In the genomic region with DNA sequence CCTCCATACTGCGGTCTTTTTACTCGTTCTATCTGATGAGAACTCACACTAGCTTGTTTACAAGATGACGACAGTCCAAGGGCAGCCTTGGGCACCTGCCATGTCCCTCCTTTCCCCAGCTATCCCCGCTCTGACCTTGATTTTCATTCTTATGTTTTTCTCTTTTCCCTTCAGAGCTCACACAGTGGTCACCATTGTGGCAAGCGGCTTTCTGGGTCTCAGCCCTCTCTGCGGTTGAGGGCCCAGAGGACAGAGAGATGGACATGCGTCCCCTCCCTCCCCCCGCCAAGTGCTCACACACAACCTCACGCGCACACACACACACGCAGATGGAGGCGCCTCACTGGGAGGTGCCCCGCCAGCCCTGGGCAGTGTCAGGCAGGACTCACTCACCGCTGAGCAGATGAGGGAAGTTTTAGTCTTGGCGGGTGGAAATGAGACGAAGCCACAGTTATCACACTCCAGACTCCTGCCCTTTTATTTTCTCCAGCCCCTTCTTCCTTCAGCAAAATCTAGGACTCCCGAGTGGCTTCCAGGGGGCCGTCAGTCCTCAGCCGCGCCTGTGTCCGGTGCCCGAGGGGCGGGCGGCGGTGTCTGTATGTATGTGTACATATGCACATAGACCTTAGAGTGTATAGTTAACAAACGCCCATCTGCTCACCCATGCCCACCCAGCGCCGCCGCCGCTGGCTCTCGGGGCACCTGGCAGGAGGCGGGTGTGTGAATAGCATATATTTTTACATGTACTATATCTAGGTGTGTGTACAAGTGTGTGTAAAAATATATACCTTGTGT, we compare ENCODE assay signal across 1 cellular context.
A peak's percentile ranks its signal among the peaks of the same experiment; 100 is the strongest.
TF ChIP-seq lines count a peak whose summit lies in the region.

No MANE protein-coding gene starts in this region.

TF ChIP-seq in HepG2, 621 proteins besides CTCF, POLR2A, EP300 and RAD21:
- TF ChIP-seq, protein P1, sequence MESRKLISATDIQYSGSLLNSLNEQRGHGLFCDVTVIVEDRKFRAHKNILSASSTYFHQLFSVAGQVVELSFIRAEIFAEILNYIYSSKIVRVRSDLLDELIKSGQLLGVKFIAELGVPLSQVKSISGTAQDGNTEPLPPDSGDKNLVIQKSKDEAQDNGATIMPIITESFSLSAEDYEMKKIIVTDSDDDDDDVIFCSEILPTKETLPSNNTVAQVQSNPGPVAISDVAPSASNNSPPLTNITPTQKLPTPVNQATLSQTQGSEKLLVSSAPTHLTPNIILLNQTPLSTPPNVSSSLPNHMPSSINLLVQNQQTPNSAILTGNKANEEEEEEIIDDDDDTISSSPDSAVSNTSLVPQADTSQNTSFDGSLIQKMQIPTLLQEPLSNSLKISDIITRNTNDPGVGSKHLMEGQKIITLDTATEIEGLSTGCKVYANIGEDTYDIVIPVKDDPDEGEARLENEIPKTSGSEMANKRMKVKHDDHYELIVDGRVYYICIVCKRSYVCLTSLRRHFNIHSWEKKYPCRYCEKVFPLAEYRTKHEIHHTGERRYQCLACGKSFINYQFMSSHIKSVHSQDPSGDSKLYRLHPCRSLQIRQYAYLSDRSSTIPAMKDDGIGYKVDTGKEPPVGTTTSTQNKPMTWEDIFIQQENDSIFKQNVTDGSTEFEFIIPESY (CRISPR knock-in tag; IDR thresholded peaks at IDR 0.05) = peak; percentile 50
- TF ChIP-seq MXI1 (IDR thresholded peaks at IDR 0.05; ENCODE audit: borderline replicate concordance, low read depth, low read length) (no peak), HNRNPL (IDR thresholded peaks at IDR 0.05; ENCODE audit: low read depth, low read length) (0 out of 2 replicates have a peak, but pooled peaks have one; percentile 2), AGO2 (optimal IDR thresholded peaks at IDR 0.05; ENCODE audit: low read depth, low read length) (peak; percentile 93), U2AF1 (optimal IDR thresholded peaks at IDR 0.05; ENCODE audit: low read depth, low read length) (peak; percentile 26), HNRNPLL (IDR thresholded peaks at IDR 0.05; ENCODE audit: low read depth, low read length, poor library complexity, severe bottlenecking) (peak; percentile 45), ZNF572 (CRISPR knock-in tag; IDR thresholded peaks at IDR 0.05) (no peak)
- TF ChIP-seq, protein P2, sequence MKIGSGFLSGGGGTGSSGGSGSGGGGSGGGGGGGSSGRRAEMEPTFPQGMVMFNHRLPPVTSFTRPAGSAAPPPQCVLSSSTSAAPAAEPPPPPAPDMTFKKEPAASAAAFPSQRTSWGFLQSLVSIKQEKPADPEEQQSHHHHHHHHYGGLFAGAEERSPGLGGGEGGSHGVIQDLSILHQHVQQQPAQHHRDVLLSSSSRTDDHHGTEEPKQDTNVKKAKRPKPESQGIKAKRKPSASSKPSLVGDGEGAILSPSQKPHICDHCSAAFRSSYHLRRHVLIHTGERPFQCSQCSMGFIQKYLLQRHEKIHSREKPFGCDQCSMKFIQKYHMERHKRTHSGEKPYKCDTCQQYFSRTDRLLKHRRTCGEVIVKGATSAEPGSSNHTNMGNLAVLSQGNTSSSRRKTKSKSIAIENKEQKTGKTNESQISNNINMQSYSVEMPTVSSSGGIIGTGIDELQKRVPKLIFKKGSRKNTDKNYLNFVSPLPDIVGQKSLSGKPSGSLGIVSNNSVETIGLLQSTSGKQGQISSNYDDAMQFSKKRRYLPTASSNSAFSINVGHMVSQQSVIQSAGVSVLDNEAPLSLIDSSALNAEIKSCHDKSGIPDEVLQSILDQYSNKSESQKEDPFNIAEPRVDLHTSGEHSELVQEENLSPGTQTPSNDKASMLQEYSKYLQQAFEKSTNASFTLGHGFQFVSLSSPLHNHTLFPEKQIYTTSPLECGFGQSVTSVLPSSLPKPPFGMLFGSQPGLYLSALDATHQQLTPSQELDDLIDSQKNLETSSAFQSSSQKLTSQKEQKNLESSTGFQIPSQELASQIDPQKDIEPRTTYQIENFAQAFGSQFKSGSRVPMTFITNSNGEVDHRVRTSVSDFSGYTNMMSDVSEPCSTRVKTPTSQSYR (CRISPR knock-in tag; IDR thresholded peaks at IDR 0.05; ENCODE audit: borderline replicate concordance) = no peak
